In genomic region chr1:240278082-240278481, GRCh38 we compare ENCODE assay signal across 26 cellular contexts.
"Had no signal": no experiment of that assay in that cellular context is flagged by ENCODE, and none has a peak within 500 bp of the region (broad histone marks: within the 10 kb centered on the region; RNA-seq: fewer than 3 reads in every experiment).

No MANE protein-coding gene starts in this region.

- H3K4me3 Mint-ChIP-seq: memory B cell; naive thymus-derived CD4-positive, alpha-beta T cell; natural killer cell treated with Interleukin-12 subunit alpha and Interleukin-12 subunit beta and Interleukin-15 and Interleukin-18, amount 100 ng/mL, for 72 hours; neural crest cell; stimulated activated effector memory CD8-positive, alpha-beta T cell treated with anti-CD3 and anti-CD28 coated beads, Interleukin-12 subunit alpha, Interleukin-12 subunit beta, amount 100 ng/mL, for 72 hours; stimulated activated naive CD8-positive, alpha-beta T cell treated with anti-CD3 and anti-CD28 coated beads, Interleukin-15, Interleukin-2, amounts not matched to agents 100 ng/mL and 50 ng/mL, for 24 hours; type B pancreatic cell had no signal

- H3K4me2 ChIP-seq: hepatocyte had no signal

- H3K27ac ChIP-seq: hepatocyte, left ventricle myocardium inferior, pancreas, prostate gland, spleen, suprapubic skin, thoracic aorta, tibial artery, vagina had no signal

- H3K27me3 Mint-ChIP-seq: memory B cell; naive thymus-derived CD4-positive, alpha-beta T cell; natural killer cell treated with Interleukin-12 subunit alpha and Interleukin-12 subunit beta and Interleukin-15 and Interleukin-18, amount 100 ng/mL, for 72 hours; stimulated activated naive CD8-positive, alpha-beta T cell treated with anti-CD3 and anti-CD28 coated beads, Interleukin-15, Interleukin-2, amounts not matched to agents 100 ng/mL and 50 ng/mL, for 24 hours had no signal

- H3K4me1 ChIP-seq: left ventricle myocardium inferior, pancreas, prostate gland, spleen, suprapubic skin, tibial artery, vagina had no signal

- H3K36me3 Mint-ChIP-seq: memory B cell; naive thymus-derived CD4-positive, alpha-beta T cell; stimulated activated effector memory CD8-positive, alpha-beta T cell treated with anti-CD3 and anti-CD28 coated beads, Interleukin-12 subunit alpha, Interleukin-12 subunit beta, amount 100 ng/mL, for 72 hours; type B pancreatic cell had no signal

- H3K9me3 ChIP-seq: mucosa of descending colon, pancreas, prostate gland, suprapubic skin, thoracic aorta, tibial artery, vagina had no signal

- H2AFZ ChIP-seq: hepatocyte had no signal

- H3K79me2 ChIP-seq: hepatocyte had no signal

- H3K4me3 ChIP-seq: hepatocyte, left ventricle myocardium inferior, mucosa of descending colon, pancreas, prostate gland, spleen, suprapubic skin, thoracic aorta, tibial artery, vagina had no signal

- H3K27me3 ChIP-seq: hepatocyte, pancreas, spleen, suprapubic skin, tibial artery, vagina had no signal

- DNase-seq: islet precursor cell; left ventricle myocardium inferior; midbrain; mucosa of descending colon; naive thymus-derived CD4-positive, alpha-beta T cell; nucleus accumbens; pancreas; posterior cingulate gyrus; retina; right cardiac atrium; small intestine; spleen; stimulated activated CD4-positive, alpha-beta T cell treated with anti-CD3 and anti-CD28 coated beads, Interleukin-4, amount 100 ng/mL, for 24 hours; stimulated activated naive CD4-positive, alpha-beta T cell; tibial artery had no signal

- H3K27ac Mint-ChIP-seq: memory B cell; naive thymus-derived CD4-positive, alpha-beta T cell; natural killer cell treated with Interleukin-12 subunit alpha and Interleukin-12 subunit beta and Interleukin-15 and Interleukin-18, amount 100 ng/mL, for 72 hours; stimulated activated effector memory CD8-positive, alpha-beta T cell treated with anti-CD3 and anti-CD28 coated beads, Interleukin-12 subunit alpha, Interleukin-12 subunit beta, amount 100 ng/mL, for 72 hours; stimulated activated naive CD8-positive, alpha-beta T cell treated with anti-CD3 and anti-CD28 coated beads, Interleukin-15, Interleukin-2, amounts not matched to agents 100 ng/mL and 50 ng/mL, for 24 hours; type B pancreatic cell had no signal

- H3K4me1 Mint-ChIP-seq: memory B cell; naive thymus-derived CD4-positive, alpha-beta T cell; neural crest cell; stimulated activated effector memory CD8-positive, alpha-beta T cell treated with anti-CD3 and anti-CD28 coated beads, Interleukin-12 subunit alpha, Interleukin-12 subunit beta, amount 100 ng/mL, for 72 hours had no signal

- H3K36me3 ChIP-seq: left ventricle myocardium inferior, pancreas, prostate gland, spleen, suprapubic skin, thoracic aorta, tibial artery, vagina had no signal
